Comparison of ENCODE assay signal across 17 cellular contexts in genomic region chr5:102738037-102738436, GRCh38.
"Had no signal": no experiment of that assay in that cellular context is flagged by ENCODE, and none has a peak within 500 bp of the region (broad histone marks: within the 10 kb centered on the region; RNA-seq: fewer than 3 reads in every experiment).

No MANE protein-coding gene starts in this region.

- H3K36me3 ChIP-seq: ascending aorta had no signal

- H3K9me3 ChIP-seq: ascending aorta, body of pancreas had no signal

- H3K4me3 ChIP-seq: ascending aorta, body of pancreas, coronary artery, PC-9 had no signal

- H3K4me2 ChIP-seq: PC-9 had no signal

- H3K27me3 ChIP-seq: ascending aorta had no signal

- H3K4me1 ChIP-seq: ascending aorta, body of pancreas had no signal

- H3K27ac ChIP-seq: ascending aorta, body of pancreas, coronary artery, PC-9 had no signal

- DNase-seq: activated CD4-positive, alpha-beta T cell treated with anti-CD3 and anti-CD28 coated beads for 4 hours; activated CD8-positive, alpha-beta memory T cell treated with anti-CD3 and anti-CD28 coated beads, Interleukin-2, amount 50 U/mL, for 4 hours; activated CD8-positive, alpha-beta T cell treated with anti-CD3 and anti-CD28 coated beads for 36 hours; activated naive CD4-positive, alpha-beta T cell treated with anti-CD3 and anti-CD28 coated beads, Interleukin-2, amount 50 U/mL, for 16 hours; activated naive CD8-positive, alpha-beta T cell treated with anti-CD3 and anti-CD28 coated beads, Interleukin-2, amount 10 ng/mL, durations not matched to agents 7 days and 5 days; body of pancreas; central memory CD4-positive, alpha-beta T cell; Kasumi-1; NCI-H1048; NCI-H146; NCI-H2081; NCI-H510A treated with DMSO at 0.1 percent for 48 hours; PC-9; SHP77 treated with DMSO at 0.1 percent for 48 hours had no signal

- H2AFZ ChIP-seq: PC-9 had no signal

- ATAC-seq: activated CD4-positive, CD25-positive, alpha-beta regulatory T cell treated with anti-CD3 and anti-CD28 coated beads, Interleukin-2, amount 50 U/mL, for 24 hours; activated CD8-positive, alpha-beta T cell treated with anti-CD3 and anti-CD28 coated beads for 36 hours; body of pancreas had no signal
